13 cellular contexts compared by ENCODE assay signal in the genomic region with DNA sequence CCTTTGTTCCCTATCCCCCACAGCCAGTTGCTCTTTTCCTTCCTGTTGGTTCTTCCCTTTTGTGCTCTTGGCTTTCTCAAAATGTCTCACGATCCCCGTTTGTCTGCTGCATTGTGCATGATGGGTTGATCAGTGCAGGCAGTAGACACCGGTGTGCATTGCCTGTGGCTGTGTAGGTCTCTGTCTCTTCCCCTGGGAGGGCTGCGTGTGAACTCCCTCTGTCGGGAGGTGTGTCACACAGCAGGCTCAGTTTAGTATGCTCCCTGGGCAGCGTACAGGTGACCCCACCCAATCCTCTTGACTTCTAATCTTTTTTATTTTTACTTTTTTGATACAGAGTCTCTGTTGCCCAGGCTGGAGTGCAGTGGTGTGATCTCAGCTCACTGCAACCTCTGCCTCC.
DNase-seq lines count a peak whose midpoint lies in the region; ATAC-seq, FAIRE-seq and TF ChIP-seq lines count a peak whose summit lies in the region.
"Had no signal": no experiment of that assay in that cellular context is flagged by ENCODE, and none has a peak within 500 bp of the region (broad histone marks: within the 10 kb centered on the region; RNA-seq: fewer than 3 reads in every experiment).

No MANE protein-coding gene starts in this region.

- FAIRE-seq in kidney (lab: Jason Lieb, UNC) = no peak
- FAIRE-seq: colon, pancreas had no signal

- no peak overlapping the region for H3K27ac ChIP-seq in kidney (ENCODE audit: low read depth in 2 of 2, low read length in 2 of 2)
- H3K27ac ChIP-seq: left lung, pancreas had no signal

- H3K9ac ChIP-seq in kidney (ENCODE audit: low read length in 2 of 2) = no peak overlapping the region

- no peaks in the 10 kb centered on the region for H3K4me1 ChIP-seq in kidney (ENCODE audit: control insufficient read depth in 1 of 2, insufficient read depth in 1 of 2, low read depth in 1 of 2, low read length in 2 of 2)
- H3K4me1 ChIP-seq: HAP-1, left lung, pancreas had no signal

- DNase-seq in Daoy (ENCODE audit: low read depth) (peak; percentile 25), NCI-H748 (lab: John Stamatoyannopoulos, UW; ENCODE audit: unreplicated experiment) (peak; percentile 70), kidney (peak; percentile 24), retina (no peak), amygdala (lab: John Stamatoyannopoulos, UW) (no peak)
- DNase-seq: left lung, NCI-H2029, pancreas had no signal

- ATAC-seq in GM18867 (IDR thresholded peaks at IDR 0.05; ENCODE audit: unreplicated experiment) = peak; percentile 64
- no peak for ATAC-seq in GM18520 (IDR thresholded peaks at IDR 0.05; ENCODE audit: unreplicated experiment)
- no peak for ATAC-seq in GM18498 (IDR thresholded peaks at IDR 0.05; ENCODE audit: unreplicated experiment)
- ATAC-seq: left lung, pancreas had no signal

- no peaks in the 10 kb centered on the region for H3K9me3 ChIP-seq in kidney (ENCODE audit: control insufficient read depth in 1 of 2, low read length in 2 of 2)
- H3K9me3 ChIP-seq: HAP-1, left lung, pancreas had no signal

- no peak for TF ChIP-seq CTCF in kidney (IDR thresholded peaks at IDR 0.05; ENCODE audit: borderline replicate concordance, extremely low read depth, insufficient read depth)

- intact Hi-C loops in kidney (cut with DNase I) = no loop called here

- H3K36me3 ChIP-seq in kidney (ENCODE audit: control insufficient read depth in 1 of 2, insufficient read depth in 2 of 2, low read length in 2 of 2) = no peaks in the 10 kb centered on the region
- H3K36me3 ChIP-seq: HAP-1, left lung, pancreas had no signal

- H3K4me3 ChIP-seq in kidney (ENCODE audit: low read length in 2 of 2) = no peak overlapping the region
- H3K4me3 ChIP-seq: HAP-1, left lung, pancreas had no signal

Comparison
In these comparisons a context has a peak if more than half of its experiments do, and no peak if none do; other contexts are left out.
1. DNase-seq: peak in Daoy (single experiment), NCI-H748 (single experiment) and kidney (single experiment); none in retina (single experiment) and amygdala (0 of 56).